ENCODE assay signal across 2 cellular contexts in genomic region chr5:160001457-160001856, GRCh38.
TF ChIP-seq lines count a peak whose summit lies in the region.

No MANE protein-coding gene starts in this region.

TF ChIP-seq in H1, 55 proteins besides CTCF, POLR2A, EP300 and RAD21:
- TF ChIP-seq SRF (IDR thresholded peaks at IDR 0.05; ENCODE audit: low read depth, low read length) = no peak

TF ChIP-seq in SK-N-SH, 30 proteins besides CTCF, POLR2A, EP300 and RAD21:
- TF ChIP-seq RCOR1 (IDR thresholded peaks at IDR 0.05; ENCODE audit: low read length) = no peak
- TF ChIP-seq TAF1 (IDR thresholded peaks at IDR 0.05; ENCODE audit: borderline replicate concordance, low read depth, low read length) = no peak
- no peak for TF ChIP-seq NRF1 (IDR thresholded peaks at IDR 0.05; ENCODE audit: low read depth, low read length)
- TF ChIP-seq RFX5 (IDR thresholded peaks at IDR 0.05; ENCODE audit: low read length) = no peak
- TF ChIP-seq, protein P1, sequence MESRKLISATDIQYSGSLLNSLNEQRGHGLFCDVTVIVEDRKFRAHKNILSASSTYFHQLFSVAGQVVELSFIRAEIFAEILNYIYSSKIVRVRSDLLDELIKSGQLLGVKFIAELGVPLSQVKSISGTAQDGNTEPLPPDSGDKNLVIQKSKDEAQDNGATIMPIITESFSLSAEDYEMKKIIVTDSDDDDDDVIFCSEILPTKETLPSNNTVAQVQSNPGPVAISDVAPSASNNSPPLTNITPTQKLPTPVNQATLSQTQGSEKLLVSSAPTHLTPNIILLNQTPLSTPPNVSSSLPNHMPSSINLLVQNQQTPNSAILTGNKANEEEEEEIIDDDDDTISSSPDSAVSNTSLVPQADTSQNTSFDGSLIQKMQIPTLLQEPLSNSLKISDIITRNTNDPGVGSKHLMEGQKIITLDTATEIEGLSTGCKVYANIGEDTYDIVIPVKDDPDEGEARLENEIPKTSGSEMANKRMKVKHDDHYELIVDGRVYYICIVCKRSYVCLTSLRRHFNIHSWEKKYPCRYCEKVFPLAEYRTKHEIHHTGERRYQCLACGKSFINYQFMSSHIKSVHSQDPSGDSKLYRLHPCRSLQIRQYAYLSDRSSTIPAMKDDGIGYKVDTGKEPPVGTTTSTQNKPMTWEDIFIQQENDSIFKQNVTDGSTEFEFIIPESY (IDR thresholded peaks at IDR 0.05; ENCODE audit: borderline replicate concordance, low read depth) = no peak
